11 cellular contexts compared by ENCODE assay signal in the genomic region with DNA sequence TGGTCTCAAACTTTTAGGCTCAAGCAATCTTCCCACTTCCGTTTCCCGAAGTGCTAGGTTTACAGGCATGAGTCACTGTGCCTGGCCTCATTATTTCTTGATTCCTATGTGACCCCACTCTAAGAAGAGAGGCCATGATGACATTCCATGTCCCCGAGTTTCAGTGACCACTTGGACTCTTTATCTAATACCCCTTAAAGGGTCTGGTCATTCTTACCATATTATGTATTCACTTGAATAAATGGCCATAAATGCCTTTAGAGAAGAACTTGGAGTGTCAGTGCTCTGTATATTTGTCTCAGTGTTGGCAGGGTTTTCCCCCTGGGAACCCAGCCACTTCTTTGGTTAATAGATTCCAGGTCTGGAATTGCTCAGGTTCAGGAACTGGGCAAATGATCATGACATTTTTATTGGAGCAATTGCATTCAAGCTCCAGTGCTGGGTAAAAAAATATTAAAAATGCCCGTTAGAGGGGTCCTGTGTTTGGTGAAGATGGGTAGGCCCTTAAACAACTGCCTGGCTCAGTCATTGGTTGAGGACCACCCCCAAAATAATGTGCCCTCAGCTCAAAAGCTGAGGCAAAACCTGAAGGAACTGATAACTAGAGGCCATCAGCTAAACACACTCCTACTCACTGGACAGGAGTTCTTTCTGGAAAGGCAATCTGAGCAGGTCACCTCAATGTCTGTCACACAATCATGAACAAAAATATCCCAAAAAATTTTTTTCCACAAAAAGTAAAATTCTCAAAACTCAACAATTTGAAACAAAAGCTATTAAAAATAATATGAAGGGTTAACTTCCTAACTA.
DNase-seq lines count a peak whose midpoint lies in the region; ATAC-seq, FAIRE-seq and TF ChIP-seq lines count a peak whose summit lies in the region.
"Had no signal": no experiment of that assay in that cellular context is flagged by ENCODE, and none has a peak within 500 bp of the region (broad histone marks: within the 10 kb centered on the region; RNA-seq: fewer than 3 reads in every experiment).

No MANE protein-coding gene starts in this region.

- H3K36me3 ChIP-seq in gastroesophageal sphincter (no peaks in the 10 kb centered on the region), smooth muscle cell (ENCODE audit: low read depth) (no peaks in the 10 kb centered on the region)

- H3K9me3 ChIP-seq in gastroesophageal sphincter (no peaks in the 10 kb centered on the region), smooth muscle cell (replicated peaks; ENCODE audit: low read depth) (no peaks in the 10 kb centered on the region)

- H3K27me3 ChIP-seq in gastroesophageal sphincter (no peaks in the 10 kb centered on the region), smooth muscle cell (ENCODE audit: low read depth) (no peaks in the 10 kb centered on the region)

- peak overlapping the region; percentile 30 to 64 (median 49) for H3K27ac ChIP-seq in gastroesophageal sphincter
- peak overlapping the region; percentile 42 for H3K27ac ChIP-seq in smooth muscle cell (ENCODE audit: low read depth)

- no peak overlapping the region for H3K9ac ChIP-seq in smooth muscle cell (ENCODE audit: low read depth)

- H4K20me1 ChIP-seq in smooth muscle cell (ENCODE audit: low read depth): no peaks in the 10 kb centered on the region

- peak overlapping the region; percentile 2 for H2AFZ ChIP-seq in smooth muscle cell (ENCODE audit: low read depth)

- H3K79me2 ChIP-seq in smooth muscle cell (ENCODE audit: low read depth): no peaks in the 10 kb centered on the region

- DNase-seq in GM19239 (ENCODE audit: insufficient read length, low spot score): no peak
- peak; percentile 83 for DNase-seq in SK-N-DZ (ENCODE audit: low spot score)
- no peak for DNase-seq in smooth muscle cell (lab: John Stamatoyannopoulos, UW; ENCODE audit: unreplicated experiment)
- no peak for DNase-seq in iPS-NIHi11 (ENCODE audit: low spot score)
- DNase-seq in OCI-M2 (lab: John Stamatoyannopoulos, UW; ENCODE audit: unreplicated experiment): no peak
- no peak for DNase-seq in GM10266 (ENCODE audit: extremely low spot score)
- DNase-seq: DMS 273 treated with DMSO at 0.1 percent for 48 hours, NCI-H1417 treated with DMSO at 0.1 percent for 48 hours, nephron progenitor cell, T-helper 1 cell had no signal

- no peak for TF ChIP-seq POLR2A in gastroesophageal sphincter (IDR thresholded peaks at IDR 0.05)

- H3F3A ChIP-seq in smooth muscle cell (ENCODE audit: low read depth): peaks cover 8% of the 10 kb centered on the region

- peak; percentile 8 for FAIRE-seq in GM19239 (lab: Jason Lieb, UNC)

- H3K4me2 ChIP-seq in smooth muscle cell: peak overlapping the region; percentile 44

- H3K4me3 ChIP-seq in gastroesophageal sphincter (no peak overlapping the region), smooth muscle cell (no peak overlapping the region)

- peaks cover 0 to 12% (median 0%) of the 10 kb centered on the region in 3 donors for H3K4me1 ChIP-seq in gastroesophageal sphincter
- no peaks in the 10 kb centered on the region for H3K4me1 ChIP-seq in smooth muscle cell (ENCODE audit: low read depth)

- ATAC-seq in gastroesophageal sphincter: peak; percentile 66

- no peak for TF ChIP-seq CTCF in gastroesophageal sphincter (IDR thresholded peaks at IDR 0.05)
- TF ChIP-seq CTCF in smooth muscle cell (IDR thresholded peaks at IDR 0.05; ENCODE audit: borderline replicate concordance, insufficient read depth, poor library complexity, severe bottlenecking): no peak
- TF ChIP-seq CTCF in GM10266 (IDR thresholded peaks at IDR 0.05; ENCODE audit: control insufficient read depth, insufficient read depth, low read depth, missing control alignments): no peak

- WGBS in gastroesophageal sphincter (ENCODE audit: low coverage in 1 of 2), 2 donors: 30% methylated on average over 2 to 4 of the region's 4 CpGs
- 4% methylated on average over 4 of the region's 4 CpGs for WGBS in smooth muscle cell (ENCODE audit: low lambda C conversion rate)

- TF ChIP-seq EP300 in gastroesophageal sphincter (IDR thresholded peaks at IDR 0.05): no peak
